ENCODE assay signal across 8 cellular contexts in the genomic region with DNA sequence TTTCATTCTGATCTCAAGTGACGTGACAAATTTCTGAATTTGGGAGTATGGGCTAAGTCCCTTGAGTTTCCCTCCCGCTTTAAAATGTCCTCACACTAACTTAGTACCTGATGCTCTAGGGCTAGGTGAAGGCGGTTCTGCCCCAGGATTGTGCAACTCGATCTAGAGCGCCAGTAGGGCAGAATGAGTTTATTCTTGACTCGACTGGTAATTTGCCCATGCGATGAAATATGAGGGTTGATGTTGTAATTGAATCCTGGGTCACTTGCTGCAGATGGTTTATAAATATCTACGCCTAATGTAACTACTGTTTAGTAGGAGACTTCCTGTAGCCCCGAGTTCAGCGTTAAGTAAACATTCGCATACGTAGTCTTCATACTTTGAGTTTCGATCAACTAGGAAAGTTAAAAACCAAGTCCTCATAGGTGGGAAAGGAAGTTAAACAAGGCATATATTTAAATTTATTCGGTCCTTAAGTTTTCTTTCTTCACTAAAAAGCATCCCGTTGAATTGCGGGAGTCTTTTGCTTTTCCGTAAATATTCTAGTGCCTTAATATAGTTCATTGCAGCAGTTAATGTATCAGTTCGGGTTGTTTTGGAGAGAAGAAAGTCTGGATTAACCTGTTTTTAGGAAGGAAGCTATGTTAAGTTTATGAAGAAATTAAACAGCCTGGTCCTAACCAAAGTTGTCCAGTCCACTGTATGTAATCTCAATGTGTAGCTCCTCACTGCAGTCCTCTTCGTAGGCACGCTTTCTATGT. TPM values are rescaled to one million over a fixed set of nuclear protein-coding genes. Genes with fewer than 3 reads are reported as not detected.
DNase-seq lines count a peak whose midpoint lies in the region; ATAC-seq, FAIRE-seq and TF ChIP-seq lines count a peak whose summit lies in the region.

No MANE protein-coding gene starts in this region.

- POLR2A ChIA-PET in AG04449 (lab: Yijun Ruan, JAX) = interaction anchor here (0.7 to 2.7 kb wide), 4 partner anchors 8 to 155 kb away, joined by 3 to 17 read pairs (median 8); a partner anchor contains a TSS

- H3K27me3 ChIP-seq in Peyer's patch = no peaks in the 10 kb centered on the region
- H3K27me3 ChIP-seq in upper lobe of left lung = no peaks in the 10 kb centered on the region

- H3K36me3 ChIP-seq in Peyer's patch (no peaks in the 10 kb centered on the region), upper lobe of left lung (no peaks in the 10 kb centered on the region)

- DNase-seq in AG04449 (ENCODE audit: low read depth, low spot score) (no peak), GM12892 (ENCODE audit: insufficient read length) (no peak), Peyer's patch (peak in 1 of 3 donors; percentile 73), cerebellar cortex (ENCODE audit: low spot score) (peak; percentile 33), medulla oblongata (ENCODE audit: extremely low spot score) (peak; percentile 48), upper lobe of left lung (peak in 1 of 2 donors; percentile 76), OCI-M2 (lab: John Stamatoyannopoulos, UW; ENCODE audit: unreplicated experiment) (no peak)

- H3K4me3 ChIP-seq in AG04449 (ENCODE audit: low read depth, low read length) (peak overlapping the region; percentile 83), Peyer's patch (peak overlapping the region; percentile 64 to 99 (median 89)), upper lobe of left lung (peak overlapping the region; percentile 72 to 95 (median 88))

- H3K9me3 ChIP-seq in Peyer's patch (no peaks in the 10 kb centered on the region), upper lobe of left lung (no peaks in the 10 kb centered on the region)

- H3K4me1 ChIP-seq in Peyer's patch (peaks cover 0 to 17% (median 7%) of the 10 kb centered on the region in 4 donors), upper lobe of left lung (peaks cover 23 to 50% (median 29%) of the 10 kb centered on the region in 4 donors)

- TF ChIP-seq EP300 in upper lobe of left lung (IDR thresholded peaks at IDR 0.05) = no peak

- TF ChIP-seq CTCF in AG04449 (IDR thresholded peaks at IDR 0.05; ENCODE audit: insufficient read depth, low read length, missing control alignments) (no peak), Peyer's patch (IDR thresholded peaks at IDR 0.05) (no peak), upper lobe of left lung (IDR thresholded peaks at IDR 0.05) (no peak)

- CTCF ChIA-PET in AG04449 (lab: Yijun Ruan, JAX) = interaction anchor here (0.6 to 11.1 kb wide), 23 partner anchors 8 to 111 kb away, joined by 3 to 185 read pairs (median 8); a partner anchor contains a TSS

- no peak for TF ChIP-seq POLR2A in GM12892 (IDR thresholded peaks at IDR 0.05; ENCODE audit: low read depth, low read length)
- TF ChIP-seq POLR2A in Peyer's patch (IDR thresholded peaks at IDR 0.05) = peak; percentile 14 to 35
- TF ChIP-seq POLR2A in upper lobe of left lung (IDR thresholded peaks at IDR 0.05) = peak in 1 of 4 donors; percentile 8

- FAIRE-seq in GM12892 (lab: Jason Lieb, UNC) = peak; percentile 83

- ATAC-seq in upper lobe of left lung (ENCODE audit: low FRiP score in 2 of 2) (no peak), GM19351 (IDR thresholded peaks at IDR 0.05; ENCODE audit: unreplicated experiment) (no peak)

- H3K27ac ChIP-seq in Peyer's patch = peak overlapping the region; percentile 97 to 100 (median 100)
- peak overlapping the region; percentile 98 to 100 (median 98) for H3K27ac ChIP-seq in upper lobe of left lung

- WGBS in upper lobe of left lung, 2 donors = 1 to 2% methylated on average over 18 to 20 of the region's 20 CpGs

RNA-seq across cellular contexts. Expression of a gene that starts 1.6 kb away (rescaled TPM):
- 25.9 TPM for polyA plus RNA-seq in GM12892 (2012; ENCODE audit: missing spikeins)
- total RNA-seq in Peyer's patch (10 to 100 TPM; 35.3 to 59.4 (median 42.7) TPM), upper lobe of left lung (10 to 100 TPM; 29.7 to 42.6 (median 34.2) TPM)

RNA-seq across cellular contexts. Expression of a gene that starts 35.3 kb away (rescaled TPM):
- polyA plus RNA-seq in GM12892 (2012; ENCODE audit: missing spikeins) = 9.3 TPM
- total RNA-seq in Peyer's patch = 10 to 100 TPM; 10.5 to 70.1 (median 42.5) TPM
- total RNA-seq in upper lobe of left lung = 100 to 1,000 TPM in 4 of 6 donors, 10 to 100 TPM in 2; 76.9 to 183 (median 113) TPM

Comparison
In these comparisons a context has a peak if more than half of its experiments do, and no peak if none do; other contexts are left out.
1. DNase-seq: peak in cerebellar cortex (single experiment) and medulla oblongata (single experiment); none in AG04449 (single experiment), GM12892 (single experiment) and OCI-M2 (single experiment).
2. Peak in every context shown above with its lines, with median percentiles within 50 percentile points of each other: H3K4me3 ChIP-seq.